ENCODE assay signal across 24 cellular contexts in the genomic region with DNA sequence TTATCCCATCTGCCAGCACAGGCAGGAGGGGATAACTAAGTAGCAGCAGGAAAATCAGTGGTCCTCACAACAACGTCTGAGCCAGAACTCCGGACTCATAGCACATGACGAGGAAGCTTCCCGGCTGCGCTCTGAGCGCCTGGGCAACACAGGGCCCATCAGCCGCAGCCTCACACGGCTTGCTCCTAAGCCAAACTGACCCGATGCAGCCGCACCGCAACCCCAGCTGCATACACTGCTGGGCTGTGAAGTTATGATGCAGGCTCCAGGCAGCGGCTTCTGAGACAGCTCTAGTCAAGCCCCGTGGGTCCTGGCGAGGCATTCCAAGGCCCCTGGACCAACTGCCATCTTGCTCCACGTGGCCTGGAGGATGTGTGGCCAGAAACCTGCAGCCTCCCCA. TPM values are rescaled to one million over a fixed set of nuclear protein-coding genes. Genes with fewer than 3 reads are reported as not detected.
DNase-seq lines count a peak whose midpoint lies in the region; ATAC-seq, FAIRE-seq and TF ChIP-seq lines count a peak whose summit lies in the region.
"Had no signal": no experiment of that assay in that cellular context is flagged by ENCODE, and none has a peak within 500 bp of the region (broad histone marks: within the 10 kb centered on the region; RNA-seq: fewer than 3 reads in every experiment).

No MANE protein-coding gene starts in this region.

- CTCF ChIA-PET in H1 (lab: Charles Lee; ENCODE audit: partially characterized antibody) (no interaction called here), HepG2 (lab: Yijun Ruan, JAX; ENCODE audit: low intra/inter-chr PET ratio, low total read pairs) (no interaction called here)

- no peaks in the 10 kb centered on the region for H3K79me2 ChIP-seq in H1 (ENCODE audit: control insufficient read depth in 1 of 2, insufficient read depth in 2 of 2, low read length in 2 of 2)
- no peaks in the 10 kb centered on the region for H3K79me2 ChIP-seq in HepG2 (ENCODE audit: insufficient read depth, low read length)

- no peak overlapping the region for H2BK12ac ChIP-seq in H1 (ENCODE audit: low read depth, low read length)

- H2BK20ac ChIP-seq in H1 (ENCODE audit: low read length), result no peak overlapping the region

- TF ChIP-seq CTCF in H1 (IDR thresholded peaks at IDR 0.05; ENCODE audit: control extremely low read depth in 1 of 3, insufficient read depth in 1 of 3, low read depth in 1 of 3, low read length in 3 of 3), result no peak
- TF ChIP-seq CTCF in HepG2 (CRISPR knock-in tag; IDR thresholded peaks at IDR 0.05), result no peak

- H2BK5ac ChIP-seq in H1 (ENCODE audit: low read depth, low read length), result no peak overlapping the region

- H4K8ac ChIP-seq in H1 (ENCODE audit: extremely low read depth, insufficient read depth, low read length), result peak overlapping the region; percentile 35; the same call in 1 of the 2 replicates

- no peaks in the 10 kb centered on the region for H3K23me2 ChIP-seq in H1 (ENCODE audit: low read depth, low read length)

- H2AFZ ChIP-seq in H1 (ENCODE audit: low read length), result no peak overlapping the region
- no peak overlapping the region for H2AFZ ChIP-seq in HepG2 (ENCODE audit: low read length)

- H2BK120ac ChIP-seq in H1 (replicated peaks; ENCODE audit: low read depth, low read length), result no peak overlapping the region

- H3K14ac ChIP-seq in H1 (ENCODE audit: insufficient read length), result no peak overlapping the region

- H3K27me3 ChIP-seq in H1 (replicated peaks in 1 of 4; ENCODE audit: control insufficient read depth in 3 of 4, extremely low read depth in 1 of 4, insufficient read depth in 3 of 4, low read length in 3 of 4) (no peaks in the 10 kb centered on the region; a peak in 1 of 7 replicates), HepG2 (ENCODE audit: control insufficient read depth in 1 of 2, insufficient read depth in 2 of 2, low read length in 2 of 2) (no peaks in the 10 kb centered on the region)
- H3K27me3 ChIP-seq: Peyer's patch, SJSA1 had no signal

- POLR2A ChIA-PET in H1 (lab: Charles Lee; ENCODE audit: partially characterized antibody) (interaction anchor here (2.2 kb wide), 1 partner anchor 9 kb away, joined by 6 read pairs; no protein-coding TSS in a partner anchor), HepG2 (lab: Yijun Ruan, JAX) (no interaction called here)

- no peak overlapping the region for H3K4ac ChIP-seq in H1 (replicated peaks; ENCODE audit: insufficient read length, low read depth, low read length)

- 93% methylated on average over 15 of the region's 15 CpGs; no CpG with 5 or more reads in 1 of the 2 experiments for WGBS in H1 (ENCODE audit: extremely low coverage in 1 of 2, insufficient coverage in 1 of 2, insufficient read length in 1 of 2, insufficient replicate concordance in 2 of 2, low coverage in 1 of 2, low lambda C conversion rate in 2 of 2, missing lambda C conversion rate in 1 of 2), 2 experiments
- 100% methylated on average over 13 of the region's 15 CpGs for WGBS in HepG2 (ENCODE audit: low lambda C conversion rate)

- H3K36me3 ChIP-seq in H1 (ENCODE audit: control insufficient read depth in 2 of 4, insufficient read depth in 4 of 4, low read length in 3 of 4) (no peaks in the 10 kb centered on the region; a peak in 2 of 8 replicates), HepG2 (replicated peaks in 1 of 2; ENCODE audit: control insufficient read depth in 1 of 2, insufficient read depth in 2 of 2, low read length in 2 of 2) (peaks cover 9 to 33% of the 10 kb centered on the region in 2 experiments; a peak in 4 of 5 replicates)

- H3K18ac ChIP-seq in H1 (ENCODE audit: extremely low read depth, low read length), result peak overlapping the region; percentile 6; the same call in 1 of the 2 replicates

- in situ Hi-C loops in HepG2 (cut with HindIII; ENCODE audit: extremely low pct_ligation_motif_present, low pct_unique_long_range_greater_than_20kb), result no loop called here

- TF ChIP-seq POLR2A in H1 (IDR thresholded peaks at IDR 0.05; ENCODE audit: control extremely low read depth in 1 of 2, low read depth in 2 of 2, low read length in 2 of 2), result no peak
- no peak for TF ChIP-seq POLR2A in HepG2 (IDR thresholded peaks at IDR 0.05; ENCODE audit: insufficient read depth in 1 of 2, low read depth in 2 of 2, low read length in 2 of 2)

- H2BK15ac ChIP-seq in H1 (ENCODE audit: low read length), result no peak overlapping the region

- H3K9ac ChIP-seq in H1 (replicated peaks in 1 of 4; ENCODE audit: extremely low read depth in 1 of 4, low read depth in 3 of 4, low read length in 3 of 4) (no peak overlapping the region), HepG2 (ENCODE audit: insufficient read depth, low read depth, low read length) (no peak overlapping the region)

- no peak overlapping the region for H2AK5ac ChIP-seq in H1 (ENCODE audit: low read depth, low read length)

- no peaks in the 10 kb centered on the region for H3K79me1 ChIP-seq in H1 (ENCODE audit: low read depth, low read length)

- TF ChIP-seq RAD21 in H1 (IDR thresholded peaks at IDR 0.05 in 1 of 2, conservative IDR thresholded peaks at IDR 0.05 in 1 of 2; ENCODE audit: low read depth in 2 of 2, low read length in 2 of 2) (no peak), HepG2 (CRISPR knock-in tag; IDR thresholded peaks at IDR 0.05) (no peak)

- H3K4me2 ChIP-seq in H1 (ENCODE audit: insufficient read depth in 1 of 2, low read depth in 2 of 2, low read length in 2 of 2) (no peak overlapping the region), HepG2 (ENCODE audit: low read depth, low read length) (no peak overlapping the region)

- no TSS peak for BruUV-seq in HepG2 (replicated peaks; lab: Mats Ljungman, UMichigan)

- DNase-seq in cardiac septum (ENCODE audit: low spot score), result peak; percentile 75
- DNase-seq in Right ventricle myocardium superior, result no peak
- no peak for DNase-seq in H1 (ENCODE audit: low read depth in 1 of 2, low spot score in 2 of 2)
- peak; percentile 81 for DNase-seq in mesenteric fat pad (ENCODE audit: low spot score)
- DNase-seq in kidney tubule cell (ENCODE audit: low spot score), result no peak
- DNase-seq in HepG2 (ENCODE audit: low spot score), result no peak
- DNase-seq: AML-193, DMS53, GDM1, H7, HFFc6, KBM-7, MM.1S, NCI-H1048, NCI-H1417 treated with DMSO at 0.1 percent for 48 hours, NCI-H187, NCI-H2107, NCI-H446 treated with DMSO at 0.1 percent for 48 hours, NCI-H69 had no signal

- no peak overlapping the region for H3K23ac ChIP-seq in H1 (ENCODE audit: insufficient read length)

- TF ChIP-seq EP300 in H1 (IDR thresholded peaks at IDR 0.05; ENCODE audit: borderline replicate concordance in 1 of 2, low read depth in 2 of 2, low read length in 2 of 2) (no peak), HepG2 (IDR thresholded peaks at IDR 0.05; ENCODE audit: low read depth in 2 of 2, low read length in 2 of 2) (no peak), HepG2 (CRISPR knock-in tag; IDR thresholded peaks at IDR 0.05; ENCODE audit: borderline replicate concordance) (no peak)

- H3K4me3 ChIP-seq in H1 (ENCODE audit: extremely low read depth in 1 of 4, insufficient read depth in 2 of 4, low read depth in 3 of 4, low read length in 4 of 4) (no peak overlapping the region), HepG2 (replicated peaks in 1 of 3; ENCODE audit: insufficient read depth in 1 of 3, low read depth in 2 of 3, low read length in 3 of 3) (no peak overlapping the region)
- H3K4me3 ChIP-seq: Peyer's patch, SJSA1 had no signal

- FAIRE-seq in H1 (lab: Jason Lieb, UNC), result no peak
- no peak for FAIRE-seq in HepG2 (lab: Jason Lieb, UNC)
- FAIRE-seq: D721Med had no signal

- H4K5ac ChIP-seq in H1 (ENCODE audit: insufficient read length, low read depth, low read length), result no peak overlapping the region

- H3K4me1 ChIP-seq in H1 (replicated peaks in 1 of 4; ENCODE audit: control insufficient read depth in 3 of 4, insufficient read depth in 4 of 4, low read length in 3 of 4) (peaks cover 0 to 3% (median under 1%) of the 10 kb centered on the region in 4 experiments; a peak in 2 of 7 replicates), HepG2 (ENCODE audit: insufficient read depth, low read length) (peaks cover 16% of the 10 kb centered on the region)
- H3K4me1 ChIP-seq: Peyer's patch had no signal

- no peak overlapping the region for H3K56ac ChIP-seq in H1 (replicated peaks; ENCODE audit: insufficient read length, low read depth, low read length)

- H4K20me1 ChIP-seq in H1 (replicated peaks in 1 of 2; ENCODE audit: control insufficient read depth in 1 of 2, insufficient read depth in 2 of 2, low read length in 2 of 2), result peaks cover 0 to 2% of the 10 kb centered on the region in 2 experiments
- H4K20me1 ChIP-seq in HepG2 (ENCODE audit: insufficient read depth, low read length), result no peaks in the 10 kb centered on the region

- no peaks in the 10 kb centered on the region for H3K9me3 ChIP-seq in H1 (ENCODE audit: insufficient read depth in 2 of 2, low read depth in 1 of 2, low read length in 1 of 2)
- no peaks in the 10 kb centered on the region for H3K9me3 ChIP-seq in HepG2 (ENCODE audit: low read length)
- H3K9me3 ChIP-seq: Peyer's patch, SJSA1 had no signal

- H3K27ac ChIP-seq in H1 (ENCODE audit: low read depth, low read length) (no peak overlapping the region), HepG2 (ENCODE audit: extremely low read length, insufficient read depth, low read length) (no peak overlapping the region)
- H3K27ac ChIP-seq: Peyer's patch, SJSA1 had no signal

- intact Hi-C loops in cardiac septum (cut with DNase I), result no loop called here
- intact Hi-C loops in Right ventricle myocardium superior (cut with DNase I), result no loop called here
- intact Hi-C loops in HepG2 (cut with micrococcal nuclease; ENCODE audit: unreplicated experiment), result no loop called here

- no peak for ATAC-seq in Right ventricle myocardium superior (ENCODE audit: poor library complexity)
- no peak for ATAC-seq in GM21367 (IDR thresholded peaks at IDR 0.05; ENCODE audit: unreplicated experiment)
- ATAC-seq in HG02852 (IDR thresholded peaks at IDR 0.05; ENCODE audit: unreplicated experiment), result no peak
- no peak for ATAC-seq in HepG2

- no peak overlapping the region for H4K91ac ChIP-seq in H1 (replicated peaks; ENCODE audit: insufficient read length, low read length)

RNA-seq across cellular contexts. Expression of a gene that starts 28.1 kb away (rescaled TPM):
- total RNA-seq in cardiac septum (60.9 TPM), Right ventricle myocardium superior (46.2 TPM), mesenteric fat pad (57.4 TPM), HepG2 (2016; rRNA removed; fragmentation: Illumina TruSeq; extraction: Trizol) (34.3 and 35.1 TPM in 2 replicates)
- 44.3 and 53.4 TPM in 2 replicates for total RNA-seq in H1 (2021; fragmentation: NEBNext Ultra II Directional; extraction: Animal tissue kit (Norgen Biotek cat#: 25700))
- polyA plus RNA-seq in H1 (2011; rRNA removed) (127 and 143 TPM in 2 replicates), HepG2 (2011; rRNA removed) (34.4 and 36.2 TPM in 2 replicates)
- 90.7 TPM for polyA plus RNA-seq in H1 (2011; cell fraction: cytosol; rRNA removed)
- polyA plus RNA-seq in H1 (2011; cell fraction: nucleus; rRNA removed), result 120 TPM
- 47.7 to 65.8 TPM (median 61.0 TPM) in 4 replicates for polyA plus RNA-seq in H1 (2012, experiment 1 of 2)
- polyA plus RNA-seq in H1 (2012, experiment 2 of 2), result 24.4 TPM
- polyA plus RNA-seq in H1 (2013, experiment 1 of 2), result 43.0 TPM
- 40.6 TPM for polyA plus RNA-seq in H1 (2013, experiment 2 of 2)
- 31.5 and 34.8 TPM in 2 replicates for polyA minus RNA-seq in H1 (2011; rRNA and poly(A)+ RNA removed)
- polyA minus RNA-seq in H1 (2011; cell fraction: cytosol; rRNA and poly(A)+ RNA removed), result 34.2 TPM
- polyA minus RNA-seq in H1 (2011; cell fraction: nucleus; rRNA and poly(A)+ RNA removed), result 39.4 TPM
- total RNA-seq in HepG2 (2016; cell fraction: cytosol; rRNA removed; fragmentation: Illumina TruSeq; extraction: Trizol; ENCODE audit: low read depth), result 12.0 and 12.6 TPM in 2 replicates
- 36.2 and 37.2 TPM in 2 replicates for total RNA-seq in HepG2 (2016; cell fraction: insoluble cytoplasmic fraction; rRNA removed; fragmentation: Illumina TruSeq; extraction: Trizol)
- 23.9 and 24.1 TPM in 2 replicates for total RNA-seq in HepG2 (2016; cell fraction: membrane; rRNA removed; fragmentation: Illumina TruSeq; extraction: Trizol)
- 25.9 TPM in 2 replicates for total RNA-seq in HepG2 (2016; cell fraction: nucleus; rRNA removed; fragmentation: Illumina TruSeq; extraction: Trizol)
- polyA plus RNA-seq in HepG2 (2011; cell fraction: cytosol; rRNA removed), result 33.8 and 35.9 TPM in 2 replicates
- polyA plus RNA-seq in HepG2 (2011; cell fraction: nucleus; rRNA removed), result 57.7 and 67.1 TPM in 2 replicates
- 18.5 and 20.2 TPM in 2 replicates for polyA plus RNA-seq in HepG2 (2012)
- 9.6 and 11.9 TPM in 2 replicates for polyA plus RNA-seq in HepG2 (2016; cell fraction: cytosol; fragmentation: Illumina TruSeq; extraction: Trizol; ENCODE audit: low read depth)
- polyA plus RNA-seq in HepG2 (2016; cell fraction: insoluble cytoplasmic fraction; fragmentation: Illumina TruSeq; extraction: Trizol; ENCODE audit: low read depth), result 38.6 and 42.4 TPM in 2 replicates
- polyA plus RNA-seq in HepG2 (2016; cell fraction: membrane; fragmentation: Illumina TruSeq; extraction: Trizol; ENCODE audit: low read depth), result 20.7 and 23.8 TPM in 2 replicates
- 55.9 and 58.6 TPM in 2 replicates for polyA plus RNA-seq in HepG2 (2016; cell fraction: nucleus; fragmentation: Illumina TruSeq; extraction: Trizol; ENCODE audit: insufficient read depth, low read depth)
- 32.6 and 37.6 TPM in 2 replicates for polyA minus RNA-seq in HepG2 (2011; rRNA and poly(A)+ RNA removed; ENCODE audit: low replicate concordance)
- 12.3 and 14.1 TPM in 2 replicates for polyA minus RNA-seq in HepG2 (2011; cell fraction: cytosol; rRNA and poly(A)+ RNA removed)
- 23.7 and 24.3 TPM in 2 replicates for polyA minus RNA-seq in HepG2 (2011; cell fraction: nucleus; rRNA and poly(A)+ RNA removed)

RNA-seq across cellular contexts. Expression of a gene that starts 28.4 kb away (rescaled TPM):
- 3.9 TPM for total RNA-seq in cardiac septum
- 2.6 TPM for total RNA-seq in Right ventricle myocardium superior
- 41.7 and 41.8 TPM in 2 replicates for total RNA-seq in H1 (2021; fragmentation: NEBNext Ultra II Directional; extraction: Animal tissue kit (Norgen Biotek cat#: 25700))
- polyA plus RNA-seq in H1 (2011; rRNA removed), result 36.9 and 51.2 TPM in 2 replicates
- polyA plus RNA-seq in H1 (2011; cell fraction: cytosol; rRNA removed), result 44.6 TPM
- 72.6 TPM for polyA plus RNA-seq in H1 (2011; cell fraction: nucleus; rRNA removed)
- polyA plus RNA-seq in H1 (2012, experiment 1 of 2), result 29.9 to 39.9 TPM (median 33.4 TPM) in 4 replicates
- 49.6 TPM for polyA plus RNA-seq in H1 (2012, experiment 2 of 2)
- polyA plus RNA-seq in H1 (2013, experiment 1 of 2), result 34.4 TPM
- 29.7 TPM for polyA plus RNA-seq in H1 (2013, experiment 2 of 2)
- 23.0 and 28.4 TPM in 2 replicates for polyA minus RNA-seq in H1 (2011; rRNA and poly(A)+ RNA removed)
- polyA minus RNA-seq in H1 (2011; cell fraction: cytosol; rRNA and poly(A)+ RNA removed), result 27.0 TPM
- polyA minus RNA-seq in H1 (2011; cell fraction: nucleus; rRNA and poly(A)+ RNA removed), result 33.4 TPM
- total RNA-seq in mesenteric fat pad, result 6.3 TPM
- total RNA-seq in HepG2 (2016; rRNA removed; fragmentation: Illumina TruSeq; extraction: Trizol), result 22.7 and 25.8 TPM in 2 replicates
- total RNA-seq in HepG2 (2016; cell fraction: cytosol; rRNA removed; fragmentation: Illumina TruSeq; extraction: Trizol; ENCODE audit: low read depth), result 7.5 and 8.6 TPM in 2 replicates
- 22.7 and 28.8 TPM in 2 replicates for total RNA-seq in HepG2 (2016; cell fraction: insoluble cytoplasmic fraction; rRNA removed; fragmentation: Illumina TruSeq; extraction: Trizol)
- total RNA-seq in HepG2 (2016; cell fraction: membrane; rRNA removed; fragmentation: Illumina TruSeq; extraction: Trizol), result 19.2 and 25.6 TPM in 2 replicates
- total RNA-seq in HepG2 (2016; cell fraction: nucleus; rRNA removed; fragmentation: Illumina TruSeq; extraction: Trizol), result 16.7 and 17.3 TPM in 2 replicates
- polyA plus RNA-seq in HepG2 (2011; rRNA removed), result 5.4 and 5.8 TPM in 2 replicates
- 4.3 and 7.4 TPM in 2 replicates for polyA plus RNA-seq in HepG2 (2011; cell fraction: cytosol; rRNA removed)
- 12.7 and 15.0 TPM in 2 replicates for polyA plus RNA-seq in HepG2 (2011; cell fraction: nucleus; rRNA removed)
- polyA plus RNA-seq in HepG2 (2012), result 6.2 and 8.5 TPM in 2 replicates
- polyA plus RNA-seq in HepG2 (2016; cell fraction: cytosol; fragmentation: Illumina TruSeq; extraction: Trizol; ENCODE audit: low read depth), result 5.5 and 6.6 TPM in 2 replicates
- 14.6 and 16.7 TPM in 2 replicates for polyA plus RNA-seq in HepG2 (2016; cell fraction: insoluble cytoplasmic fraction; fragmentation: Illumina TruSeq; extraction: Trizol; ENCODE audit: low read depth)
- 13.9 and 14.8 TPM in 2 replicates for polyA plus RNA-seq in HepG2 (2016; cell fraction: membrane; fragmentation: Illumina TruSeq; extraction: Trizol; ENCODE audit: low read depth)
- 39.8 and 43.1 TPM in 2 replicates for polyA plus RNA-seq in HepG2 (2016; cell fraction: nucleus; fragmentation: Illumina TruSeq; extraction: Trizol; ENCODE audit: insufficient read depth, low read depth)
- polyA minus RNA-seq in HepG2 (2011; rRNA and poly(A)+ RNA removed; ENCODE audit: low replicate concordance), result 11.1 and 22.9 TPM in 2 replicates
- 4.7 and 5.6 TPM in 2 replicates for polyA minus RNA-seq in HepG2 (2011; cell fraction: cytosol; rRNA and poly(A)+ RNA removed)
- polyA minus RNA-seq in HepG2 (2011; cell fraction: nucleus; rRNA and poly(A)+ RNA removed), result 5.5 and 7.3 TPM in 2 replicates

Comparison
In these comparisons a context has a peak if more than half of its experiments do, and no peak if none do; other contexts are left out.
1. DNase-seq: peak in cardiac septum (single experiment) and mesenteric fat pad (single experiment); none in Right ventricle myocardium superior (single experiment), H1 (0 of 2), kidney tubule cell (single experiment) and HepG2 (single experiment).